ENCODE assay signal across 14 cellular contexts in genomic region chr6:34177181-34177591, GRCh38. TPM values are rescaled to one million over a fixed set of nuclear protein-coding genes. Genes with fewer than 3 reads are reported as not detected.
"Had no signal": no experiment of that assay in that cellular context is flagged by ENCODE, and none has a peak within 500 bp of the region (broad histone marks: within the 10 kb centered on the region; RNA-seq: fewer than 3 reads in every experiment).

No MANE protein-coding gene starts in this region.

- H3K9me3 ChIP-seq: lower lobe of right lung had no signal

- H3K27me3 Mint-ChIP-seq: activated CD4-positive, alpha-beta memory T cell treated with anti-CD3 and anti-CD28 coated beads for 36 hours; activated naive CD8-positive, alpha-beta T cell treated with anti-CD3 and anti-CD28 coated beads for 36 hours; activated T-helper 17 cell treated with anti-CD3 and anti-CD28 coated beads, Interleukin-2, amount 50 U/mL, for 72 hours; naive B cell; stimulated activated memory B cell treated with anti-CD40 and anti-IgM and Interleukin-4, amounts not matched to agents 10 μg/mL and 1 μg/mL and 100 μg/mL, for 72 hours; type B pancreatic cell had no signal

- H3K4me1 Mint-ChIP-seq: activated T-helper 17 cell treated with anti-CD3 and anti-CD28 coated beads, Interleukin-2, amount 50 U/mL, for 72 hours had no signal

- H3K27ac ChIP-seq: brain microvascular endothelial cell, dorsolateral prefrontal cortex, hepatocyte, lower lobe of right lung, skin epidermis had no signal

- H3K4me3 ChIP-seq: dorsolateral prefrontal cortex, hepatocyte, lower lobe of right lung, skin epidermis had no signal

- H3K27ac Mint-ChIP-seq: activated CD4-positive, alpha-beta memory T cell treated with anti-CD3 and anti-CD28 coated beads for 36 hours; activated naive CD8-positive, alpha-beta T cell treated with anti-CD3 and anti-CD28 coated beads for 36 hours; activated T-helper 17 cell treated with anti-CD3 and anti-CD28 coated beads, Interleukin-2, amount 50 U/mL, for 72 hours; stimulated activated memory B cell treated with anti-CD40 and anti-IgM and Interleukin-4, amounts not matched to agents 10 μg/mL and 1 μg/mL and 100 μg/mL, for 72 hours; type B pancreatic cell had no signal

- H3K36me3 ChIP-seq: brain microvascular endothelial cell, lower lobe of right lung had no signal

- H3K36me3 Mint-ChIP-seq: activated CD4-positive, alpha-beta memory T cell treated with anti-CD3 and anti-CD28 coated beads for 36 hours; activated naive CD8-positive, alpha-beta T cell treated with anti-CD3 and anti-CD28 coated beads for 36 hours; naive B cell; stimulated activated memory B cell treated with anti-CD40 and anti-IgM and Interleukin-4, amounts not matched to agents 10 μg/mL and 1 μg/mL and 100 μg/mL, for 72 hours; type B pancreatic cell had no signal

- DNase-seq: activated CD4-positive, alpha-beta memory T cell treated with anti-CD3 and anti-CD28 coated beads for 36 hours; activated CD4-positive, alpha-beta T cell treated with anti-CD3 and anti-CD28 coated beads for 1 hour; activated naive CD8-positive, alpha-beta T cell treated with anti-CD3 and anti-CD28 coated beads for 36 hours; brain microvascular endothelial cell; cerebellar nuclear complex; kidney glomerular epithelial cell; lower lobe of right lung; naive B cell had no signal

- H3K4me3 Mint-ChIP-seq: activated CD4-positive, alpha-beta memory T cell treated with anti-CD3 and anti-CD28 coated beads for 36 hours; activated naive CD8-positive, alpha-beta T cell treated with anti-CD3 and anti-CD28 coated beads for 36 hours; activated T-helper 17 cell treated with anti-CD3 and anti-CD28 coated beads, Interleukin-2, amount 50 U/mL, for 72 hours; stimulated activated memory B cell treated with anti-CD40 and anti-IgM and Interleukin-4, amounts not matched to agents 10 μg/mL and 1 μg/mL and 100 μg/mL, for 72 hours; type B pancreatic cell had no signal

- H3K27me3 ChIP-seq: brain microvascular endothelial cell, hepatocyte had no signal

- H3K9me3 Mint-ChIP-seq: activated CD4-positive, alpha-beta memory T cell treated with anti-CD3 and anti-CD28 coated beads for 36 hours; activated naive CD8-positive, alpha-beta T cell treated with anti-CD3 and anti-CD28 coated beads for 36 hours; activated T-helper 17 cell treated with anti-CD3 and anti-CD28 coated beads, Interleukin-2, amount 50 U/mL, for 72 hours; naive B cell; stimulated activated memory B cell treated with anti-CD40 and anti-IgM and Interleukin-4, amounts not matched to agents 10 μg/mL and 1 μg/mL and 100 μg/mL, for 72 hours; type B pancreatic cell had no signal

- ATAC-seq: activated T-helper 17 cell treated with anti-CD3 and anti-CD28 coated beads, Interleukin-2, amount 50 U/mL, for 72 hours had no signal

RNA-seq across cellular contexts. Expression of gene GRM4, which starts 31.3 kb away (rescaled TPM):
- total RNA-seq: activated T-helper 17 cell treated with anti-CD3 and anti-CD28 coated beads, Interleukin-2, amount 50 U/mL, for 72 hours; lower lobe of right lung had no signal
- polyA plus RNA-seq: hepatocyte had no signal
